ENCODE assay signal across 8 cellular contexts in the genomic region with DNA sequence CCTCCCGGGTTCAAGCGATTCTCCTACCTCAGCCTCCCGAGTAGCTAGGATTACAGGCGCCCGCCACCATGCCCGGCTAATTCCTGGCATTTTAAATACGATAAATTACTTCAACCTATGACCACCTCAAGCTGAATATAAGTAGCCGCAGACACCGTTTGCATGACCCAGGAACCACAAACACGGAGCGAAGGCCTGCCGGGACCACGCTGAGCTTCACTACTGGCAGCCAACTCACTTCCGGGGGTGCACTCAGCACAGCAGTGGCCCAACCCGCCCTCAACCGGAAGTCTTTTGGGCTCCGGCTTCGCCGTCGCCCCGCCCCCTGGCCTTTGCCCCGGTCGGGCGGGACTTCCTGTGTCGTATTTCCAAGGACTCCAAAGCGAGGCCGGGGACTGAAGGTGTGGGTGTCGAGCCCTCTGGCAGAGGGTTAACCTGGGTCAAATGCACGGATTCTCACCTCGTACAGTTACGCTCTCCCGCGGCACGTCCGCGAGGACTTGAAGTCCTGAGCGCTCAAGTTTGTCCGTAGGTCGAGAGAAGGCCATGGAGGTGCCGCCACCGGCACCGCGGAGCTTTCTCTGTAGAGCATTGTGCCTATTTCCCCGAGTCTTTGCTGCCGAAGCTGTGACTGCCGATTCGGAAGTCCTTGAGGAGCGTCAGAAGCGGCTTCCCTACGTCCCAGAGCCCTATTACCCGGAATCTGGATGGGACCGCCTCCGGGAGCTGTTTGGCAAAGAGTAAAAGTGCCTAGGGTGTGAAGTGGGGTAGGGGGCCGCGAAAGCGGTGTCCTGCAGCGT. TPM values are rescaled to one million over a fixed set of nuclear protein-coding genes. Genes with fewer than 3 reads are reported as not detected.
DNase-seq lines count a peak whose midpoint lies in the region; ATAC-seq lines count a peak whose summit lies in the region.

A gene with protein sequence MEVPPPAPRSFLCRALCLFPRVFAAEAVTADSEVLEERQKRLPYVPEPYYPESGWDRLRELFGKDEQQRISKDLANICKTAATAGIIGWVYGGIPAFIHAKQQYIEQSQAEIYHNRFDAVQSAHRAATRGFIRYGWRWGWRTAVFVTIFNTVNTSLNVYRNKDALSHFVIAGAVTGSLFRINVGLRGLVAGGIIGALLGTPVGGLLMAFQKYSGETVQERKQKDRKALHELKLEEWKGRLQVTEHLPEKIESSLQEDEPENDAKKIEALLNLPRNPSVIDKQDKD (plus strand): TSS at position 360 of the 800 bp plus-strand sequence. CDS start 187 bp downstream, at position 547.

- H3K23ac ChIP-seq in mesenchymal stem cell (ENCODE audit: low read length in 2 of 2): peak within 1 kb of the TSS in 1 of 2 experiments; percentile 60

- H3K9ac ChIP-seq in NT2/D1 (ENCODE audit: insufficient read length, low read depth) (peak within 1 kb of the TSS; percentile 98), endocrine pancreas (ENCODE audit: control insufficient read depth, insufficient read depth, low read length) (peak within 1 kb of the TSS; percentile 91), mesenchymal stem cell (ENCODE audit: low read length) (peak within 1 kb of the TSS; percentile 100)

- H3K27ac Mint-ChIP-seq in activated CD8-positive, alpha-beta memory T cell treated with anti-CD3 and anti-CD28 coated beads, Interleukin-2, amount 10 ng/mL, durations not matched to agents 7 days and 5 days: peak within 1 kb of the TSS; percentile 98

- H3K27me3 Mint-ChIP-seq in activated CD8-positive, alpha-beta memory T cell treated with anti-CD3 and anti-CD28 coated beads, Interleukin-2, amount 10 ng/mL, durations not matched to agents 7 days and 5 days: no peaks in the 10 kb centered on the region

- peak within 1 kb of the TSS; percentile 68 for H2BK5ac ChIP-seq in mesenchymal stem cell (ENCODE audit: low read depth, low read length, poor library complexity, severe bottlenecking)

- H2AK5ac ChIP-seq in mesenchymal stem cell (ENCODE audit: low read length, severe bottlenecking): peak within 1 kb of the TSS; percentile 14

- H4K91ac ChIP-seq in mesenchymal stem cell (ENCODE audit: low read length): peak within 1 kb of the TSS; percentile 91

- H3K4me3 ChIP-seq in NT2/D1 (ENCODE audit: insufficient read length, low read depth) (peak within 1 kb of the TSS; percentile 97), endocrine pancreas (ENCODE audit: control insufficient read depth, insufficient read depth, low read length) (peak within 1 kb of the TSS; percentile 85), mesenchymal stem cell (ENCODE audit: insufficient read depth in 1 of 2, low read depth in 1 of 2, low read length in 2 of 2) (peak within 1 kb of the TSS; percentile 89 to 100)

- H3K9me3 ChIP-seq in NT2/D1 (ENCODE audit: insufficient read depth, low read length): no peaks in the 10 kb centered on the region
- no peaks in the 10 kb centered on the region for H3K9me3 ChIP-seq in endocrine pancreas (ENCODE audit: control insufficient read depth, low read length)
- no peaks in the 10 kb centered on the region for H3K9me3 ChIP-seq in mesenchymal stem cell (ENCODE audit: control insufficient read depth, low read length)

- peak within 1 kb of the TSS; percentile 96 to 98 for H3K18ac ChIP-seq in mesenchymal stem cell (ENCODE audit: low read depth in 1 of 2, low read length in 2 of 2)

- DNase-seq in COR-L47 (lab: John Stamatoyannopoulos, UW) (peak; percentile 98), HUDEP-2 (lab: John Stamatoyannopoulos, UW; ENCODE audit: unreplicated experiment in 76 of 76) (peak; percentile 54 to 97 (median 93)), NT2/D1 (ENCODE audit: low read depth, low spot score) (peak; percentile 95), mesenchymal stem cell (peak; percentile 97)
- peak; percentile 98 for DNase-seq in activated CD8-positive, alpha-beta memory T cell treated with anti-CD3 and anti-CD28 coated beads, Interleukin-2, amount 10 ng/mL, durations not matched to agents 7 days and 5 days
- DNase-seq in stimulated activated CD8-positive, alpha-beta memory T cell treated with anti-CD3 and anti-CD28 coated beads, Interleukin-12 subunit alpha, Interleukin-12 subunit beta, amount 100 ng/mL, for 4 hours (ENCODE audit: low read depth): peak; percentile 95

- H3K4me1 ChIP-seq in NT2/D1 (ENCODE audit: insufficient read depth, insufficient read length) (no peaks in the 10 kb centered on the region), endocrine pancreas (ENCODE audit: control insufficient read depth, insufficient read depth, low read length) (peaks cover 13% of the 10 kb centered on the region), mesenchymal stem cell (ENCODE audit: control insufficient read depth, insufficient read depth, low read depth, low read length) (peaks cover 6% of the 10 kb centered on the region)

- H3K79me1 ChIP-seq in mesenchymal stem cell (replicated peaks; ENCODE audit: low read length, poor library complexity, severe bottlenecking): peaks cover 6% of the 10 kb centered on the region

- WGBS in mesenchymal stem cell: under 1% methylated on average over 56 of the region's 57 CpGs

- H3K14ac ChIP-seq in mesenchymal stem cell (ENCODE audit: low read length in 2 of 2): peak within 1 kb of the TSS in 1 of 2 experiments; percentile 28

- no peak within 1 kb of the TSS for H2BK15ac ChIP-seq in mesenchymal stem cell (ENCODE audit: low read depth, poor library complexity, severe bottlenecking)

- H3K4ac ChIP-seq in mesenchymal stem cell (ENCODE audit: low read depth in 1 of 2, low read length in 2 of 2): peak within 1 kb of the TSS; percentile 79 to 91

- H3K27ac ChIP-seq in mesenchymal stem cell (ENCODE audit: low read length, poor library complexity, severe bottlenecking): peak within 1 kb of the TSS; percentile 87

- H3K4me2 ChIP-seq in mesenchymal stem cell (ENCODE audit: low read length, poor library complexity, severe bottlenecking): peak within 1 kb of the TSS; percentile 74

- H2AFZ ChIP-seq in mesenchymal stem cell (ENCODE audit: low read depth, low read length): peak within 1 kb of the TSS; percentile 72

- peak within 1 kb of the TSS; percentile 97 for H3K4me3 Mint-ChIP-seq in activated CD8-positive, alpha-beta memory T cell treated with anti-CD3 and anti-CD28 coated beads, Interleukin-2, amount 10 ng/mL, durations not matched to agents 7 days and 5 days

- peak within 1 kb of the TSS; percentile 99 for H4K8ac ChIP-seq in mesenchymal stem cell (ENCODE audit: low read length)

- peaks cover 21% of the 10 kb centered on the region for H3K36me3 Mint-ChIP-seq in activated CD8-positive, alpha-beta memory T cell treated with anti-CD3 and anti-CD28 coated beads, Interleukin-2, amount 10 ng/mL, durations not matched to agents 7 days and 5 days

- ATAC-seq in GM21381 (IDR thresholded peaks at IDR 0.05; ENCODE audit: unreplicated experiment): peak; percentile 99
- ATAC-seq in activated CD8-positive, alpha-beta memory T cell treated with anti-CD3 and anti-CD28 coated beads, Interleukin-2, amount 10 ng/mL, durations not matched to agents 7 days and 5 days: peak; percentile 99

- H3K4me1 Mint-ChIP-seq in activated CD8-positive, alpha-beta memory T cell treated with anti-CD3 and anti-CD28 coated beads, Interleukin-2, amount 10 ng/mL, durations not matched to agents 7 days and 5 days: peaks cover 30% of the 10 kb centered on the region

- peak within 1 kb of the TSS; percentile 42 for H2BK120ac ChIP-seq in mesenchymal stem cell (ENCODE audit: low read depth, low read length)

- peak within 1 kb of the TSS in 1 of 2 experiments; percentile 11 for H2BK12ac ChIP-seq in mesenchymal stem cell (ENCODE audit: low read length in 2 of 2)

- H3K9me3 Mint-ChIP-seq in activated CD8-positive, alpha-beta memory T cell treated with anti-CD3 and anti-CD28 coated beads, Interleukin-2, amount 10 ng/mL, durations not matched to agents 7 days and 5 days (ENCODE audit: low read depth): no peaks in the 10 kb centered on the region

- peaks cover 33% of the 10 kb centered on the region for H3K36me3 ChIP-seq in NT2/D1 (ENCODE audit: insufficient read depth, insufficient read length, low read length)
- no peaks in the 10 kb centered on the region for H3K36me3 ChIP-seq in endocrine pancreas (ENCODE audit: control insufficient read depth, insufficient read depth, low read length)
- H3K36me3 ChIP-seq in mesenchymal stem cell (ENCODE audit: control insufficient read depth in 1 of 2, insufficient read depth in 2 of 2, low read depth in 1 of 2, low read length in 2 of 2): peaks cover 3 to 19% of the 10 kb centered on the region in 2 experiments

- CTCF ChIA-PET in activated CD8-positive, alpha-beta memory T cell treated with anti-CD3 and anti-CD28 coated beads, Interleukin-2, amount 10 ng/mL, durations not matched to agents 7 days and 5 days (lab: Charles Lee): interaction anchor here (0.7 to 3.5 kb wide), 15 partner anchors 9 to 919 kb away, joined by 3 to 12 read pairs (median 3); a partner anchor contains a TSS

- H3K27me3 ChIP-seq in NT2/D1 (ENCODE audit: insufficient read depth, insufficient read length): no peaks in the 10 kb centered on the region
- H3K27me3 ChIP-seq in endocrine pancreas (ENCODE audit: control insufficient read depth, insufficient read depth, low read length): no peaks in the 10 kb centered on the region
- H3K27me3 ChIP-seq in mesenchymal stem cell (ENCODE audit: control insufficient read depth in 1 of 2, insufficient read depth in 1 of 2, low read length in 2 of 2): no peaks in the 10 kb centered on the region

RNA-seq across cellular contexts. Expression of the gene that starts here (rescaled TPM):
- 10 to 100 TPM; 69.8 to 82.8 TPM for total RNA-seq in activated CD8-positive, alpha-beta memory T cell treated with anti-CD3 and anti-CD28 coated beads, Interleukin-2, amount 10 ng/mL, durations not matched to agents 7 days and 5 days
- 72.1 TPM for polyA plus RNA-seq in mesenchymal stem cell (2013, experiment 1 of 2)
- 75.9 TPM for polyA plus RNA-seq in mesenchymal stem cell (2013, experiment 2 of 2)

Comparison
In these comparisons a context has a peak if more than half of its experiments do, and no peak if none do; other contexts are left out.
1. Peak in every context shown above with its lines: DNase-seq, ATAC-seq, H3K4me3 ChIP-seq and H3K27ac ChIP-seq.